In the genomic region with DNA sequence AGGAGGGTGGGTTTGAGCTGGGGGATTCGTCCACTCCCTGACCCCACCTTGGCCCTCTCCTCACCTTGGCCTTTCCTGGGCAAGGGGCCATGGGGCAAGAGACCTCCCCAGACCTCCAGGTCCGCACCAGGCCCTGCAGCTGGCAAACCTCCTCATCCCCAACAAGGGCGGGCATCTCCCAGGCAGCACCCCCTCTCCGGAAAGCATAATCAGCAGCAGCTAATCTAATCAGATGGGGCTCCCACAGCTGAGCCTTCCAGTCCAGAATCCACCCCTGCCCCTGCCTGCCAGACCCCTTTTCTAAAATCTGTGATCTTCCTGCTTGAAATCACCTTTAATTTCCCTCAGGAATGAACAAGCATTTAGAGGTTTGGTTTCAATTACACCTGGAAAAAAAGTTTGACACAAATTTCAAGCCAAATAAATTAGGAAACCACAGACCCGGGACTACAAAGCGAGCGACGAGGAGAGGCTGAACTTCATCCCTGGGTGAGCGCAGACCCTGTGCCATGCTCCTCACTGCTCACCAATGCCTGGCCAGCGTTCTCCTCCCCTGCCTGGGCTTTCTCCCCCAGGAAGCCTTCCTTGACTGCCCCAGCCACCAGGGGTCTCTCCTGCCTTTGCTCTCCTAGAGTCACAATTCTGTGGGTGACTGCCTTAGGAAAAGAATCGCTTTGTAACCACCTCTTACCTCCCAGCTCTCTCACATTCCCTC, we compare ENCODE assay signal across 2 cellular contexts.
TF ChIP-seq lines count a peak whose summit lies in the region.

No MANE protein-coding gene starts in this region.

TF ChIP-seq in Ishikawa, 13 proteins besides CTCF, POLR2A, EP300 and RAD21 (continued from another document):
- TF ChIP-seq, protein P1, sequence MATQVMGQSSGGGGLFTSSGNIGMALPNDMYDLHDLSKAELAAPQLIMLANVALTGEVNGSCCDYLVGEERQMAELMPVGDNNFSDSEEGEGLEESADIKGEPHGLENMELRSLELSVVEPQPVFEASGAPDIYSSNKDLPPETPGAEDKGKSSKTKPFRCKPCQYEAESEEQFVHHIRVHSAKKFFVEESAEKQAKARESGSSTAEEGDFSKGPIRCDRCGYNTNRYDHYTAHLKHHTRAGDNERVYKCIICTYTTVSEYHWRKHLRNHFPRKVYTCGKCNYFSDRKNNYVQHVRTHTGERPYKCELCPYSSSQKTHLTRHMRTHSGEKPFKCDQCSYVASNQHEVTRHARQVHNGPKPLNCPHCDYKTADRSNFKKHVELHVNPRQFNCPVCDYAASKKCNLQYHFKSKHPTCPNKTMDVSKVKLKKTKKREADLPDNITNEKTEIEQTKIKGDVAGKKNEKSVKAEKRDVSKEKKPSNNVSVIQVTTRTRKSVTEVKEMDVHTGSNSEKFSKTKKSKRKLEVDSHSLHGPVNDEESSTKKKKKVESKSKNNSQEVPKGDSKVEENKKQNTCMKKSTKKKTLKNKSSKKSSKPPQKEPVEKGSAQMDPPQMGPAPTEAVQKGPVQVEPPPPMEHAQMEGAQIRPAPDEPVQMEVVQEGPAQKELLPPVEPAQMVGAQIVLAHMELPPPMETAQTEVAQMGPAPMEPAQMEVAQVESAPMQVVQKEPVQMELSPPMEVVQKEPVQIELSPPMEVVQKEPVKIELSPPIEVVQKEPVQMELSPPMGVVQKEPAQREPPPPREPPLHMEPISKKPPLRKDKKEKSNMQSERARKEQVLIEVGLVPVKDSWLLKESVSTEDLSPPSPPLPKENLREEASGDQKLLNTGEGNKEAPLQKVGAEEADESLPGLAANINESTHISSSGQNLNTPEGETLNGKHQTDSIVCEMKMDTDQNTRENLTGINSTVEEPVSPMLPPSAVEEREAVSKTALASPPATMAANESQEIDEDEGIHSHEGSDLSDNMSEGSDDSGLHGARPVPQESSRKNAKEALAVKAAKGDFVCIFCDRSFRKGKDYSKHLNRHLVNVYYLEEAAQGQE (IDR thresholded peaks at IDR 0.05; ENCODE audit: low read depth): no peak
- TF ChIP-seq, protein P2, sequence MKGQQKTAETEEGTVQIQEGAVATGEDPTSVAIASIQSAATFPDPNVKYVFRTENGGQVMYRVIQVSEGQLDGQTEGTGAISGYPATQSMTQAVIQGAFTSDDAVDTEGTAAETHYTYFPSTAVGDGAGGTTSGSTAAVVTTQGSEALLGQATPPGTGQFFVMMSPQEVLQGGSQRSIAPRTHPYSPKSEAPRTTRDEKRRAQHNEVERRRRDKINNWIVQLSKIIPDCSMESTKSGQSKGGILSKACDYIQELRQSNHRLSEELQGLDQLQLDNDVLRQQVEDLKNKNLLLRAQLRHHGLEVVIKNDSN (IDR thresholded peaks at IDR 0.05): no peak
- TF ChIP-seq CEBPB (IDR thresholded peaks at IDR 0.05): no peak
- TF ChIP-seq, protein P3, sequence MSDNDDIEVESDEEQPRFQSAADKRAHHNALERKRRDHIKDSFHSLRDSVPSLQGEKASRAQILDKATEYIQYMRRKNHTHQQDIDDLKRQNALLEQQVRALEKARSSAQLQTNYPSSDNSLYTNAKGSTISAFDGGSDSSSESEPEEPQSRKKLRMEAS (IDR thresholded peaks at IDR 0.05): no peak
- no peak for TF ChIP-seq TEAD4 (IDR thresholded peaks at IDR 0.05)
- no peak for TF ChIP-seq YY1 (IDR thresholded peaks at IDR 0.05; ENCODE audit: low read depth)
- no peak for TF ChIP-seq ZBTB7A (IDR thresholded peaks at IDR 0.05; ENCODE audit: low read depth)
TF ChIP-seq in Ishikawa: peak in this region for 0.

TF ChIP-seq in GM12878, 131 proteins besides CTCF, POLR2A, EP300 and RAD21 (continued from another document):
- TF ChIP-seq POU2F2 (IDR thresholded peaks at IDR 0.05; ENCODE audit: borderline replicate concordance, low read depth, low read length): no peak
- TF ChIP-seq, protein P4, sequence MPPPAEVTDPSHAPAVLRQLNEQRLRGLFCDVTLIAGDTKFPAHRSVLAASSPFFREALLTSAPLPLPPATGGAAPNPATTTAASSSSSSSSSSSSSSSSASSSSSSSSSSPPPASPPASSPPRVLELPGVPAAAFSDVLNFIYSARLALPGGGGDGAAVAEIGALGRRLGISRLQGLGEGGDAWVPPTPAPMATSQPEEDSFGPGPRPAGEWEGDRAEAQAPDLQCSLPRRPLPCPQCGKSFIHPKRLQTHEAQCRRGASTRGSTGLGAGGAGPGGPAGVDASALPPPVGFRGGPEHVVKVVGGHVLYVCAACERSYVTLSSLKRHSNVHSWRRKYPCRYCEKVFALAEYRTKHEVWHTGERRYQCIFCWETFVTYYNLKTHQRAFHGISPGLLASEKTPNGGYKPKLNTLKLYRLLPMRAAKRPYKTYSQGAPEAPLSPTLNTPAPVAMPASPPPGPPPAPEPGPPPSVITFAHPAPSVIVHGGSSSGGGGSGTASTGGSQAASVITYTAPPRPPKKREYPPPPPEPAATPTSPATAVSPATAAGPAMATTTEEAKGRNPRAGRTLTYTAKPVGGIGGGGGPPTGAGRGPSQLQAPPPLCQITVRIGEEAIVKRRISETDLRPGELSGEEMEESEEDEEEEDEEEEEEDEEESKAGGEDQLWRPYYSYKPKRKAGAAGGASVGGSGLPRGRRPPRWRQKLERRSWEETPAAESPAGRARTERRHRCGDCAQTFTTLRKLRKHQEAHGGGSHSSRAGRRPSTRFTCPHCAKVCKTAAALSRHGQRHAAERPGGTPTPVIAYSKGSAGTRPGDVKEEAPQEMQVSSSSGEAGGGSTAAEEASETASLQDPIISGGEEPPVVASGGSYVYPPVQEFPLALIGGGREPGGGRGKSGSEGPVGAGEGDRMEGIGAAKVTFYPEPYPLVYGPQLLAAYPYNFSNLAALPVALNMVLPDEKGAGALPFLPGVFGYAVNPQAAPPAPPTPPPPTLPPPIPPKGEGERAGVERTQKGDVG (CRISPR knock-in tag; IDR thresholded peaks at IDR 0.05): no peak
- no peak for TF ChIP-seq DPF2 (IDR thresholded peaks at IDR 0.05)
- no peak for TF ChIP-seq MTA2 (IDR thresholded peaks at IDR 0.05; ENCODE audit: low read depth)
- TF ChIP-seq FOS (IDR thresholded peaks at IDR 0.05; ENCODE audit: borderline replicate concordance, extremely low read depth, insufficient read length): no peak
- no peak for TF ChIP-seq ZNF207 (IDR thresholded peaks at IDR 0.05; ENCODE audit: borderline replicate concordance)
- no peak for TF ChIP-seq SREBF1 (IDR thresholded peaks at IDR 0.05; ENCODE audit: low read length)
